7 cellular contexts compared by ENCODE assay signal in the genomic region with DNA sequence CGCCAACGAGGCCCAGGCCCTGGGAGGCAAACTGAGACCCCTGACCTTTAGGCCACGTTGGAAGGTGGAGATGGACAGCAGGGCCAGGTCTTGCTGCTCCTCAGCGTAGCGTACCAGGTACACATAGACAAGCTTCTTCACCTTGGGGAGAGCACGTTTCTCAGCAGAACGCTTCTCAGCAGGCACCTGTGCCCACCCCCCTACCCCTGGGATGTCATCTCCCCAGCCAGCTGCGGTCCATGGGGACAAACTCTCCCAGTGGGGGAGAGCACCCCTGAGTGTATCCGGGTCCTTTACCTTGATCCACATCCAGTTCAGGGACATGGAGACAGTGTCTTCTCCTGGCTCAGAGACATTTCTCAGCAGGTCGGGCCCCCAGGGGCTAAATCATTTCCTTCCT. TPM values are rescaled to one million over a fixed set of nuclear protein-coding genes. Genes with fewer than 3 reads are reported as not detected.
"Had no signal": no experiment of that assay in that cellular context is flagged by ENCODE, and none has a peak within 500 bp of the region (broad histone marks: within the 10 kb centered on the region; RNA-seq: fewer than 3 reads in every experiment).

No MANE protein-coding gene starts in this region.

- H3K4me1 Mint-ChIP-seq: GM23338, IgD-negative memory B cell had no signal

- H3K4me3 Mint-ChIP-seq: GM23338, H9 had no signal

- ATAC-seq: GM23338, HepG2 had no signal

- H3K4me3 ChIP-seq: GM23338 had no signal

- DNase-seq: H9, HCEC 1CT, KBM-7 had no signal

- H3K4me2 ChIP-seq: GM23338 had no signal

- H3K36me3 Mint-ChIP-seq: IgD-negative memory B cell had no signal

- H3K27me3 Mint-ChIP-seq: IgD-negative memory B cell had no signal

- H2AFZ ChIP-seq: GM23338 had no signal

- H3K9me3 Mint-ChIP-seq: GM23338 had no signal

- H3K27ac Mint-ChIP-seq: GM23338, IgD-negative memory B cell had no signal

RNA-seq across cellular contexts. Expression of gene AP3B2, which starts 21.0 kb away (rescaled TPM):
- total RNA-seq: HepG2, HT-29 had no signal
- polyA plus RNA-seq: HepG2 had no signal

RNA-seq across cellular contexts. Expression of gene CPEB1, which starts 41.5 kb away (rescaled TPM):
- total RNA-seq: HT-29 had no signal
